20 cellular contexts compared by ENCODE assay signal in the genomic region with DNA sequence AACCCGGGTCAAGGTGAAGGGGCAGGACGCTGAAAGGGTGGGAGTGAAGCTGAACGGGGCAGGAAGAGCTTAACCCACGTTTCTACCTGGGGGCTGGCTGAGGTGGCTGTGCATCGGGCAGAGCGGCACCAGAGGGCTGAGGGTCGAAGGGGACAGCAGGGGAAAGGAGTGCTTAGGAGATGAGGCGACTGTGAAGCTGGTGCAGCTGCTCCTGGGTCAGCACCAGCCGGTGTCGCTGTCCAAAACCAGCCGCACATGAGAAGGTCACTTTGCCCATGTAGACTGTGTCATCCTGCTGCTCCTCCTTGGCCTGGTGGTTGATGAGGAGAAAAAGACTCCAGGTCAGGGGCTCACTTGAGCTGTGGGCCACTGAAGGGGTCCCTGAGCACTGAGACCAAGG. TPM values are rescaled to one million over a fixed set of nuclear protein-coding genes. Genes with fewer than 3 reads are reported as not detected.
DNase-seq lines count a peak whose midpoint lies in the region; ATAC-seq and TF ChIP-seq lines count a peak whose summit lies in the region.
"Had no signal": no experiment of that assay in that cellular context is flagged by ENCODE, and none has a peak within 500 bp of the region (broad histone marks: within the 10 kb centered on the region; RNA-seq: fewer than 3 reads in every experiment).

No MANE protein-coding gene starts in this region.

- H3K36me3 ChIP-seq in A673 (ENCODE audit: insufficient read depth, low read length, poor library complexity, severe bottlenecking) (peaks cover 59% of the 10 kb centered on the region), OCI-LY7 (ENCODE audit: insufficient read depth, low read length) (peaks cover 87% of the 10 kb centered on the region), mammary epithelial cell (ENCODE audit: insufficient read depth, low read length) (peaks cover 21% of the 10 kb centered on the region), neuronal stem cell (replicated peaks in 1 of 2; ENCODE audit: control insufficient read depth in 2 of 2, insufficient read depth in 2 of 2, low read length in 2 of 2) (peaks cover 75 to 98% of the 10 kb centered on the region in 2 donors), esophagus muscularis mucosa (peaks cover 82 to 100% (median 99%) of the 10 kb centered on the region in 4 donors), lower lobe of right lung (peaks cover 97% of the 10 kb centered on the region)

- no peak for DNase-seq in A673 (ENCODE audit: low spot score)
- no peak for DNase-seq in OCI-LY7 (ENCODE audit: low spot score)
- no peak for DNase-seq in mammary epithelial cell
- no peak for DNase-seq in neuronal stem cell (ENCODE audit: low spot score)
- no peak for DNase-seq in esophagus muscularis mucosa (ENCODE audit: extremely low spot score)
- DNase-seq in ACHN = no peak
- no peak for DNase-seq in lower lobe of right lung
- DNase-seq: 8988T; CD8-positive, alpha-beta memory T cell; DMS53; GDM1; Karpas-422; NCI-H1694; NCI-H2081; NCI-H2171; NCI-H524 treated with DMSO at 0.1 percent for 48 hours; NCI-H82; SHP77 had no signal

- H3K27me3 ChIP-seq in A673 (replicated peaks; ENCODE audit: insufficient read depth, low read depth, low read length, poor library complexity) = no peaks in the 10 kb centered on the region
- no peaks in the 10 kb centered on the region for H3K27me3 ChIP-seq in mammary epithelial cell (ENCODE audit: insufficient read depth, low read length)
- no peaks in the 10 kb centered on the region for H3K27me3 ChIP-seq in neuronal stem cell (ENCODE audit: control insufficient read depth in 3 of 3, insufficient read depth in 3 of 3, low read depth in 1 of 3, low read length in 3 of 3)
- no peaks in the 10 kb centered on the region for H3K27me3 ChIP-seq in esophagus muscularis mucosa
- no peaks in the 10 kb centered on the region for H3K27me3 ChIP-seq in lower lobe of right lung (ENCODE audit: low read depth)

- no peak overlapping the region for H2BK12ac ChIP-seq in neuronal stem cell (ENCODE audit: low read length)

- H3K4me2 ChIP-seq in OCI-LY7 (ENCODE audit: low read length) = no peak overlapping the region
- no peak overlapping the region for H3K4me2 ChIP-seq in mammary epithelial cell (ENCODE audit: insufficient read depth, low read depth, low read length)
- H3K4me2 ChIP-seq in neuronal stem cell (ENCODE audit: insufficient read depth, low read length, poor library complexity, severe bottlenecking) = no peak overlapping the region

- ATAC-seq in lower lobe of right lung = no peak

- H3K9me3 ChIP-seq in A673 (ENCODE audit: low read depth, low read length, poor library complexity, severe bottlenecking) (no peaks in the 10 kb centered on the region), OCI-LY7 (ENCODE audit: low read length) (no peaks in the 10 kb centered on the region), mammary epithelial cell (replicated peaks; ENCODE audit: insufficient read depth, low read length) (no peaks in the 10 kb centered on the region), neuronal stem cell (replicated peaks in 1 of 2; ENCODE audit: control insufficient read depth in 2 of 2, insufficient read depth in 1 of 2, low read depth in 1 of 2, low read length in 2 of 2) (no peaks in the 10 kb centered on the region), esophagus muscularis mucosa (no peaks in the 10 kb centered on the region), lower lobe of right lung (no peaks in the 10 kb centered on the region)

- TF ChIP-seq POLR2A in esophagus muscularis mucosa (IDR thresholded peaks at IDR 0.05; ENCODE audit: low read depth) = no peak

- H3K9me2 ChIP-seq in OCI-LY7 (ENCODE audit: insufficient read depth, low read length) = no peaks in the 10 kb centered on the region

- H4K20me1 ChIP-seq in OCI-LY7 (ENCODE audit: insufficient read depth, low read length) (no peaks in the 10 kb centered on the region), mammary epithelial cell (ENCODE audit: insufficient read depth, low read length) (no peaks in the 10 kb centered on the region)

- no peak overlapping the region for H2BK15ac ChIP-seq in neuronal stem cell (ENCODE audit: low read length)

- H3K23ac ChIP-seq in neuronal stem cell (ENCODE audit: low read depth, low read length, poor library complexity) = peak overlapping the region; percentile 10

- no peak overlapping the region for H3K27ac ChIP-seq in A673 (ENCODE audit: low read depth, low read length, poor library complexity, severe bottlenecking)
- no peak overlapping the region for H3K27ac ChIP-seq in OCI-LY7 (ENCODE audit: low read depth, low read length, poor library complexity, severe bottlenecking)
- H3K27ac ChIP-seq in mammary epithelial cell (ENCODE audit: insufficient read depth, low read depth, low read length) = no peak overlapping the region
- no peak overlapping the region for H3K27ac ChIP-seq in neuronal stem cell (replicated peaks; ENCODE audit: low read length)
- no peak overlapping the region for H3K27ac ChIP-seq in esophagus muscularis mucosa (replicated peaks in 1 of 4)
- no peak overlapping the region for H3K27ac ChIP-seq in lower lobe of right lung
- H3K27ac ChIP-seq: C4-2B had no signal

- intact Hi-C loops in A673 (cut with micrococcal nuclease; ENCODE audit: unreplicated experiment) = no loop called here
- intact Hi-C loops in OCI-LY7 (cut with micrococcal nuclease; ENCODE audit: unreplicated experiment) = no loop called here
- intact Hi-C loops in mammary epithelial cell (cut with micrococcal nuclease) = no loop called here
- intact Hi-C loops in esophagus muscularis mucosa (cut with DNase I) = no loop called here
- intact Hi-C loops in lower lobe of right lung (cut with DNase I) = no loop called here

- H3K9ac ChIP-seq in mammary epithelial cell (ENCODE audit: insufficient read depth, low read length) (no peak overlapping the region), neuronal stem cell (ENCODE audit: low read depth, low read length, poor library complexity) (no peak overlapping the region)

- H3K14ac ChIP-seq in neuronal stem cell (ENCODE audit: low read length) = no peak overlapping the region

- TF ChIP-seq EP300 in esophagus muscularis mucosa (IDR thresholded peaks at IDR 0.05) = no peak

- H2BK5ac ChIP-seq in neuronal stem cell (ENCODE audit: low read length) = no peak overlapping the region

- in situ Hi-C loops in mammary epithelial cell (cut with MboI; ENCODE audit: low sequenced_read_pairs in 2 of 2) = no loop called here
- in situ Hi-C loops in ACHN (cut with HindIII; ENCODE audit: low pct_ligation_motif_present, low pct_unique_long_range_greater_than_20kb, low sequenced_read_pairs) = no loop called here

- BruUV-seq in A673 (replicated peaks; lab: Mats Ljungman, UMichigan) (TSS peak; percentile 74), OCI-LY7 (replicated peaks; lab: Mats Ljungman, UMichigan) (TSS peak; percentile 74), mammary epithelial cell (replicated peaks; lab: Mats Ljungman, UMichigan) (TSS peak; percentile 75)

- POLR2A ChIA-PET in A673 (lab: Charles Lee; ENCODE audit: low non-redundant PET) (no interaction called here), OCI-LY7 (lab: Charles Lee) (no interaction called here)

- dilution Hi-C loops in mammary epithelial cell (cut with HindIII; ENCODE audit: low sequenced_read_pairs) = loop anchor here (5.0 kb wide), 1 partner anchor 36 kb away; no protein-coding TSS in a partner anchor

- no peak overlapping the region for H3K4me3 ChIP-seq in A673 (ENCODE audit: low read depth, low read length, poor library complexity, severe bottlenecking)
- H3K4me3 ChIP-seq in OCI-LY7 (ENCODE audit: low read depth, low read length, poor library complexity, severe bottlenecking) = no peak overlapping the region
- H3K4me3 ChIP-seq in mammary epithelial cell (replicated peaks in 1 of 3; ENCODE audit: insufficient read depth in 1 of 3, low read depth in 2 of 3, low read length in 3 of 3) = no peak overlapping the region
- H3K4me3 ChIP-seq in neuronal stem cell (ENCODE audit: low read length in 2 of 2) = no peak overlapping the region
- H3K4me3 ChIP-seq in esophagus muscularis mucosa = no peak overlapping the region
- no peak overlapping the region for H3K4me3 ChIP-seq in lower lobe of right lung

- TF ChIP-seq CTCF in A673 (conservative IDR thresholded peaks at IDR 0.05; ENCODE audit: low read depth, low read length) (no peak), OCI-LY7 (conservative IDR thresholded peaks at IDR 0.05; ENCODE audit: low read length) (no peak), mammary epithelial cell (conservative IDR thresholded peaks at IDR 0.05 in 1 of 2, IDR thresholded peaks at IDR 0.05 in 1 of 2; ENCODE audit: extremely low read depth in 1 of 2, insufficient read depth in 1 of 2, low read depth in 1 of 2, low read length in 2 of 2) (no peak), esophagus muscularis mucosa (IDR thresholded peaks at IDR 0.05) (no peak), lower lobe of right lung (IDR thresholded peaks at IDR 0.05) (no peak)

- no peaks in the 10 kb centered on the region for H3K4me1 ChIP-seq in A673 (ENCODE audit: insufficient read depth, low read length, poor library complexity, severe bottlenecking)
- H3K4me1 ChIP-seq in OCI-LY7 (ENCODE audit: insufficient read depth, low read length, poor library complexity, severe bottlenecking) = no peaks in the 10 kb centered on the region
- H3K4me1 ChIP-seq in mammary epithelial cell (ENCODE audit: insufficient read depth, low read length) = no peaks in the 10 kb centered on the region
- H3K4me1 ChIP-seq in neuronal stem cell (ENCODE audit: control insufficient read depth in 2 of 2, insufficient read depth in 1 of 2, low read depth in 1 of 2, low read length in 2 of 2) = no peaks in the 10 kb centered on the region
- peaks cover 0 to 9% (median 5%) of the 10 kb centered on the region in 4 donors for H3K4me1 ChIP-seq in esophagus muscularis mucosa
- H3K4me1 ChIP-seq in lower lobe of right lung = no peaks in the 10 kb centered on the region

- WGBS in mammary epithelial cell (ENCODE audit: low coverage, missing lambda C conversion rate) = 93% methylated on average over 8 of the region's 11 CpGs
- WGBS in neuronal stem cell (ENCODE audit: extremely low coverage in 2 of 2, insufficient read length in 2 of 2, insufficient replicate concordance in 1 of 2), 2 donors = no CpG with 5 or more reads among the region's 11 CpGs
- WGBS in esophagus muscularis mucosa = 88% methylated on average over 11 of the region's 11 CpGs

- H3K79me1 ChIP-seq in neuronal stem cell (ENCODE audit: low read depth, low read length) = no peaks in the 10 kb centered on the region

- CTCF ChIA-PET in A673 (lab: Charles Lee) (interaction anchor here (1.1 kb wide), 1 partner anchor 27 kb away, joined by 3 read pairs; no protein-coding TSS in a partner anchor), OCI-LY7 (lab: Charles Lee; ENCODE audit: unreplicated experiment) (no interaction called here), mammary epithelial cell (lab: Charles Lee; ENCODE audit: low non-redundant PET) (no interaction called here)

- H4K91ac ChIP-seq in neuronal stem cell (ENCODE audit: low read depth, low read length, poor library complexity) = no peak overlapping the region

- no peak overlapping the region for H3K18ac ChIP-seq in neuronal stem cell (ENCODE audit: low read length)

- H3K4ac ChIP-seq in neuronal stem cell (ENCODE audit: low read length) = no peak overlapping the region

- H3K79me2 ChIP-seq in OCI-LY7 (ENCODE audit: insufficient read depth, low read depth, low read length) (no peaks in the 10 kb centered on the region), mammary epithelial cell (ENCODE audit: insufficient read depth, low read length) (no peaks in the 10 kb centered on the region)

- H2AFZ ChIP-seq in OCI-LY7 (ENCODE audit: low read length) (no peak overlapping the region), mammary epithelial cell (ENCODE audit: low read depth, low read length) (no peak overlapping the region), neuronal stem cell (ENCODE audit: low read length) (no peak overlapping the region)

- H4K8ac ChIP-seq in neuronal stem cell (ENCODE audit: low read depth, low read length) = no peak overlapping the region

- no peak overlapping the region for H2AK5ac ChIP-seq in neuronal stem cell (ENCODE audit: low read depth, low read length)

- no peak overlapping the region for H2BK120ac ChIP-seq in neuronal stem cell (ENCODE audit: low read depth, low read length)

RNA-seq across cellular contexts. Expression of a gene that starts 18.1 kb away (rescaled TPM):
- total RNA-seq in A673 (2021) = 0.94 and 1.8 TPM in 2 replicates
- 1.1 and 1.2 TPM in 2 replicates for total RNA-seq in OCI-LY7 (2014; rRNA removed; shearing (Covaris generic))
- 3.4 and 7.0 TPM in 2 replicates for total RNA-seq in OCI-LY7 (2022)
- total RNA-seq in mammary epithelial cell = 1 to 10 TPM in 1 of 2 donors, under 1 TPM in 1; 0.56 to 1.5 TPM
- polyA plus RNA-seq in mammary epithelial cell = 0.12 TPM
- polyA minus RNA-seq in mammary epithelial cell = 2.9 TPM
- polyA plus RNA-seq in neuronal stem cell (2013, experiment 1 of 2) = 1.2 TPM
- 1.1 TPM for polyA plus RNA-seq in neuronal stem cell (2013, experiment 2 of 2)
- total RNA-seq in esophagus muscularis mucosa = 1 to 10 TPM in 3 of 4 donors, under 1 TPM in 1; 0.50 to 1.8 (median 1.4) TPM
- 4.2 TPM for total RNA-seq in lower lobe of right lung
- total RNA-seq: HT1080 had no signal

RNA-seq across cellular contexts. Expression of a gene that starts 18.8 kb away (rescaled TPM):
- total RNA-seq in A673 (2021) (172 and 177 TPM in 2 replicates), OCI-LY7 (2022) (100 and 105 TPM in 2 replicates), mammary epithelial cell (100 to 1,000 TPM; 137 to 172 TPM), esophagus muscularis mucosa (100 to 1,000 TPM; 136 to 188 (median 162) TPM), lower lobe of right lung (142 TPM)
- total RNA-seq in OCI-LY7 (2014; rRNA removed; shearing (Covaris generic)) = 45.5 and 50.3 TPM in 2 replicates
- 124 TPM for polyA plus RNA-seq in mammary epithelial cell
- polyA minus RNA-seq in mammary epithelial cell = 244 TPM
- 127 TPM for polyA plus RNA-seq in neuronal stem cell (2013, experiment 1 of 2)
- 131 TPM for polyA plus RNA-seq in neuronal stem cell (2013, experiment 2 of 2)
